In genomic region chr12:585062-586061, GRCh38 we compare ENCODE assay signal across 8 cellular contexts.
"Had no signal": no experiment of that assay in that cellular context is flagged by ENCODE, and none has a peak within 500 bp of the region (broad histone marks: within the 10 kb centered on the region; RNA-seq: fewer than 3 reads in every experiment).

No MANE protein-coding gene starts in this region.

- H3K4me3 Mint-ChIP-seq: activated CD4-positive, alpha-beta memory T cell treated with anti-CD3 and anti-CD28 coated beads for 36 hours; stimulated activated naive CD8-positive, alpha-beta T cell treated with anti-CD3 and anti-CD28 coated beads, Interleukin-15, amount 100 ng/mL, for 72 hours had no signal

- H3K4me3 ChIP-seq: cardiac muscle cell, testis had no signal

- H3K27me3 ChIP-seq: cardiac muscle cell, foreskin keratinocyte, testis had no signal

- H3K27ac ChIP-seq: cardiac muscle cell, foreskin keratinocyte, testis had no signal

- H3K27me3 Mint-ChIP-seq: activated CD4-positive, alpha-beta memory T cell treated with anti-CD3 and anti-CD28 coated beads for 36 hours; stimulated activated naive CD8-positive, alpha-beta T cell treated with anti-CD3 and anti-CD28 coated beads, Interleukin-15, amount 100 ng/mL, for 72 hours had no signal

- H3K36me3 ChIP-seq: cardiac muscle cell had no signal

- H3K4me1 Mint-ChIP-seq: stimulated activated naive CD8-positive, alpha-beta T cell treated with anti-CD3 and anti-CD28 coated beads, Interleukin-15, amount 100 ng/mL, for 72 hours had no signal

- DNase-seq: activated CD4-positive, alpha-beta memory T cell treated with anti-CD3 and anti-CD28 coated beads for 36 hours; activated CD4-positive, alpha-beta T cell treated with anti-CD3 and anti-CD28 coated beads for 1 hour; foreskin keratinocyte; stimulated activated CD4-positive, alpha-beta T cell treated with anti-CD3 and anti-CD28 coated beads, Interleukin-4, amount 100 ng/mL, for 24 hours; stimulated activated naive CD8-positive, alpha-beta T cell treated with anti-CD3 and anti-CD28 coated beads, Interleukin-15, amount 100 ng/mL, for 72 hours; T-helper 9 cell; testis had no signal

- H3K36me3 Mint-ChIP-seq: activated CD4-positive, alpha-beta memory T cell treated with anti-CD3 and anti-CD28 coated beads for 36 hours had no signal

- H3K4me1 ChIP-seq: foreskin keratinocyte, testis had no signal

- H3K27ac Mint-ChIP-seq: activated CD4-positive, alpha-beta memory T cell treated with anti-CD3 and anti-CD28 coated beads for 36 hours had no signal

- H3K9me3 ChIP-seq: testis had no signal

- ATAC-seq: foreskin keratinocyte; stimulated activated naive CD8-positive, alpha-beta T cell treated with anti-CD3 and anti-CD28 coated beads, Interleukin-15, amount 100 ng/mL, for 72 hours had no signal
